Comparison of ENCODE assay signal across 9 cellular contexts in genomic region chr2:84879595-84880394, GRCh38. TPM values are rescaled to one million over a fixed set of nuclear protein-coding genes. Genes with fewer than 3 reads are reported as not detected.
A peak's percentile ranks its signal among the peaks of the same experiment; 100 is the strongest.
DNase-seq lines count a peak whose midpoint lies in the region; ATAC-seq and TF ChIP-seq lines count a peak whose summit lies in the region.
"Had no signal": no experiment of that assay in that cellular context is flagged by ENCODE, and none has a peak within 500 bp of the region (broad histone marks: within the 10 kb centered on the region; RNA-seq: fewer than 3 reads in every experiment).

No MANE protein-coding gene starts in this region.

- intact Hi-C loops in sciatic nerve (cut with DNase I), result loop anchor here (10.0 kb wide), 1 partner anchor 385 kb away; no protein-coding TSS in a partner anchor

- H3K36me3 ChIP-seq in Karpas-422 (ENCODE audit: insufficient read depth, low read length), result no peaks in the 10 kb centered on the region

- H3K27me3 ChIP-seq in Karpas-422 (ENCODE audit: low read length), result no peaks in the 10 kb centered on the region

- no peaks in the 10 kb centered on the region for H3K9me3 ChIP-seq in Karpas-422 (ENCODE audit: low read length)

- H3K9ac ChIP-seq in Karpas-422 (ENCODE audit: low read length), result no peak overlapping the region

- peak; percentile 56 for ATAC-seq in HG02759 (IDR thresholded peaks at IDR 0.05; ENCODE audit: unreplicated experiment)
- ATAC-seq in SK-N-SH treated with all-trans-retinoic acid at 6 μM for 48 hours, result peak; percentile 17
- peak; percentile 9 for ATAC-seq in sciatic nerve

- H3K4me2 ChIP-seq in Karpas-422 (ENCODE audit: low read depth, low read length, poor library complexity, severe bottlenecking), result no peak overlapping the region

- H2AFZ ChIP-seq in Karpas-422 (ENCODE audit: low read length), result no peak overlapping the region

- H3K4me1 ChIP-seq in Karpas-422 (ENCODE audit: low read length), result peaks cover 22% of the 10 kb centered on the region

- no peaks in the 10 kb centered on the region for H4K20me1 ChIP-seq in Karpas-422 (ENCODE audit: insufficient read depth, low read depth, low read length)

- peak overlapping the region; percentile 61 for H3K4me3 ChIP-seq in fibroblast of pulmonary artery (replicated peaks; ENCODE audit: low read depth, low read length)
- H3K4me3 ChIP-seq in Karpas-422 (ENCODE audit: low read length), result no peak overlapping the region

- DNase-seq in SIG-M5 treated with dmso at 0.1 percent for 504 hours (lab: John Stamatoyannopoulos, UW; ENCODE audit: unreplicated experiment) (peak; percentile 15), SIG-M5 (lab: John Stamatoyannopoulos, UW) (no peak), fibroblast of pulmonary artery (ENCODE audit: low read depth) (no peak), sciatic nerve (ENCODE audit: low spot score) (peak; percentile 55), KBM-7 (no peak), Karpas-422 (no peak)

- H3K79me2 ChIP-seq in Karpas-422 (ENCODE audit: low read length), result no peaks in the 10 kb centered on the region

- no peak for TF ChIP-seq CTCF in fibroblast of pulmonary artery (IDR thresholded peaks at IDR 0.05; ENCODE audit: low read length, missing control alignments)

- in situ Hi-C loops in KBM-7 (cut with MboI; ENCODE audit: low pct_unique_long_range_greater_than_20kb, low sequenced_read_pairs), result no loop called here

- no peaks in the 10 kb centered on the region for H3K9me2 ChIP-seq in Karpas-422 (replicated peaks; ENCODE audit: insufficient read depth, low read length)

- H3K27ac ChIP-seq in Karpas-422 (ENCODE audit: low read length), result no peak overlapping the region
- H3K27ac ChIP-seq: C4-2B had no signal

TF ChIP-seq in SK-N-SH treated with all-trans-retinoic acid at 6 μM for 48 hours, 23 proteins besides CTCF, POLR2A, EP300 and RAD21:
- TF ChIP-seq, protein P1, sequence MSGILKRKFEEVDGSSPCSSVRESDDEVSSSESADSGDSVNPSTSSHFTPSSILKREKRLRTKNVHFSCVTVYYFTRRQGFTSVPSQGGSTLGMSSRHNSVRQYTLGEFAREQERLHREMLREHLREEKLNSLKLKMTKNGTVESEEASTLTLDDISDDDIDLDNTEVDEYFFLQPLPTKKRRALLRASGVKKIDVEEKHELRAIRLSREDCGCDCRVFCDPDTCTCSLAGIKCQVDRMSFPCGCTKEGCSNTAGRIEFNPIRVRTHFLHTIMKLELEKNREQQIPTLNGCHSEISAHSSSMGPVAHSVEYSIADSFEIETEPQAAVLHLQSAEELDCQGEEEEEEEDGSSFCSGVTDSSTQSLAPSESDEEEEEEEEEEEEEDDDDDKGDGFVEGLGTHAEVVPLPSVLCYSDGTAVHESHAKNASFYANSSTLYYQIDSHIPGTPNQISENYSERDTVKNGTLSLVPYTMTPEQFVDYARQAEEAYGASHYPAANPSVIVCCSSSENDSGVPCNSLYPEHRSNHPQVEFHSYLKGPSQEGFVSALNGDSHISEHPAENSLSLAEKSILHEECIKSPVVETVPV (CRISPR knock-in tag; IDR thresholded peaks at IDR 0.05), result no peak
- TF ChIP-seq ZC3H10 (CRISPR knock-in tag; IDR thresholded peaks at IDR 0.05), result no peak
- no peak for TF ChIP-seq RARB (CRISPR knock-in tag; IDR thresholded peaks at IDR 0.05)
- no peak for TF ChIP-seq PPARA (CRISPR knock-in tag; IDR thresholded peaks at IDR 0.05; ENCODE audit: borderline replicate concordance)
- TF ChIP-seq ESRRG (CRISPR knock-in tag; IDR thresholded peaks at IDR 0.05), result no peak
- no peak for TF ChIP-seq ISL1 (CRISPR knock-in tag; IDR thresholded peaks at IDR 0.05)
- TF ChIP-seq ZNF70 (CRISPR knock-in tag; IDR thresholded peaks at IDR 0.05), result no peak
TF ChIP-seq in SK-N-SH treated with all-trans-retinoic acid at 6 μM for 48 hours: peak in this region for 0.

RNA-seq across cellular contexts. Expression of gene TRABD2A, which starts 1.1 kb away (rescaled TPM):
- 2.1 TPM for total RNA-seq in sciatic nerve
- 0.04 and 2.4 TPM in 2 replicates for total RNA-seq in Karpas-422 (2014; rRNA removed; shearing (Covaris generic); ENCODE audit: low replicate concordance)

RNA-seq across cellular contexts. Expression of gene TMSB10, which starts 25.7 kb away (rescaled TPM):
- 1,367 TPM for total RNA-seq in sciatic nerve
- 1,287 and 3,084 TPM in 2 replicates for total RNA-seq in Karpas-422 (2014; rRNA removed; shearing (Covaris generic); ENCODE audit: low replicate concordance)

Comparison
In these comparisons a context has a peak if more than half of its experiments do, and no peak if none do; other contexts are left out.
1. DNase-seq: peak in SIG-M5 treated with dmso at 0.1 percent for 504 hours (single experiment) and sciatic nerve (single experiment); none in SIG-M5 (single experiment), fibroblast of pulmonary artery (single experiment), KBM-7 (single experiment) and Karpas-422 (single experiment).
2. Peak in every context shown above with its lines, with median percentiles within 50 percentile points of each other: ATAC-seq.